10 cellular contexts compared by ENCODE assay signal in the genomic region with DNA sequence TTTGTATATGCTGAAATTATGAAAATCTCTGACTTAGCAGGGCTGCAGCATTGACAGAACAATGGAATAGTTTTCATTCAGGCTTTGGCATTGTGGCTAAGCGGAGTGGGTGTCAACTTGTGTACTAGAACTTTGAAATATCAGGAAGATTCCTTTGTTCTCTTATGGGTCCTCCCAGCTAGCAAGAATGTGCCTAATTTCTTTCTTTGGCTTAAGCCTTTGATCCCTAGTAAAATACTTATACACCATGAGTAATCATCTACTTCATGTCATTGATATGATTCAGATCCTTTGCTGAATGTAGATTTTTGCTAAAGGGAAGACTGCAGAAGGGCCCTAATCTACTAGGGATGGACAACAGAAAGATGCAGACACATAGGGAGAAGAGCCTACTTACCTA. TPM values are rescaled to one million over a fixed set of nuclear protein-coding genes. Genes with fewer than 3 reads are reported as not detected.
DNase-seq lines count a peak whose midpoint lies in the region; ATAC-seq and TF ChIP-seq lines count a peak whose summit lies in the region.
"Had no signal": no experiment of that assay in that cellular context is flagged by ENCODE, and none has a peak within 500 bp of the region (broad histone marks: within the 10 kb centered on the region; RNA-seq: fewer than 3 reads in every experiment).

No MANE protein-coding gene starts in this region.

- H3K36me3 Mint-ChIP-seq in MCF 10A (ENCODE audit: insufficient read depth, unreplicated experiment): peaks cover 19% of the 10 kb centered on the region
- H3K36me3 Mint-ChIP-seq in activated T-helper 2 cell treated with anti-CD3 and anti-CD28 coated beads, Interferon-gamma antibody, Interleukin-2, Interleukin-4, amounts not matched to agents 10 μg/mL and 5 μg/mL and 100 μg/mL, durations not matched to agents 14 hours and 24 hours and 36 hours (ENCODE audit: low read depth): peaks cover 47% of the 10 kb centered on the region
- peaks cover 7% of the 10 kb centered on the region for H3K36me3 Mint-ChIP-seq in type B pancreatic cell

- H3K27ac Mint-ChIP-seq in MCF 10A (ENCODE audit: low read depth, unreplicated experiment): peak overlapping the region; percentile 75
- H3K27ac Mint-ChIP-seq in activated T-helper 2 cell treated with anti-CD3 and anti-CD28 coated beads, Interferon-gamma antibody, Interleukin-2, Interleukin-4, amounts not matched to agents 10 μg/mL and 5 μg/mL and 100 μg/mL, durations not matched to agents 14 hours and 24 hours and 36 hours: peak overlapping the region; percentile 76
- H3K27ac Mint-ChIP-seq in type B pancreatic cell: peak overlapping the region; percentile 80

- H3K9me3 ChIP-seq in breast epithelium: no peaks in the 10 kb centered on the region

- peak overlapping the region in 1 of 2 donors; percentile 44 for H3K27ac ChIP-seq in breast epithelium
- H3K27ac ChIP-seq: C4-2B had no signal

- peaks cover 30% of the 10 kb centered on the region for H3K4me1 Mint-ChIP-seq in MCF 10A (ENCODE audit: insufficient read depth, unreplicated experiment)
- H3K4me1 Mint-ChIP-seq in activated T-helper 2 cell treated with anti-CD3 and anti-CD28 coated beads, Interferon-gamma antibody, Interleukin-2, Interleukin-4, amounts not matched to agents 10 μg/mL and 5 μg/mL and 100 μg/mL, durations not matched to agents 14 hours and 24 hours and 36 hours (ENCODE audit: low read depth): peaks cover 44% of the 10 kb centered on the region
- peaks cover 19% of the 10 kb centered on the region for H3K4me1 Mint-ChIP-seq in type B pancreatic cell (ENCODE audit: unreplicated experiment)

- no peaks in the 10 kb centered on the region for H3K27me3 ChIP-seq in breast epithelium

- TF ChIP-seq CTCF in MCF 10A (IDR thresholded peaks at IDR 0.05; ENCODE audit: unreplicated experiment) (no peak), breast epithelium (IDR thresholded peaks at IDR 0.05) (no peak), type B pancreatic cell (conservative IDR thresholded peaks at IDR 0.05) (no peak), omental fat pad (IDR thresholded peaks at IDR 0.05) (no peak)

- ATAC-seq in left ventricle myocardium superior: peak; percentile 39
- ATAC-seq in omental fat pad (ENCODE audit: low FRiP score): no peak

- CTCF ChIA-PET in MCF 10A (lab: Yijun Ruan, JAX): interaction anchor here (0.7 kb wide), 1 partner anchor 11 kb away, joined by 3 read pairs; the partner anchor contains the start of gene LSM5

- POLR2A ChIA-PET in MCF 10A (lab: Yijun Ruan, JAX): interaction anchor here (0.8 to 1.1 kb wide), 2 partner anchors 11 to 30 kb away, joined by 3 read pairs; partner anchors contain the start of gene LSM5

- intact Hi-C loops in MCF 10A (cut with micrococcal nuclease) (no loop called here), breast epithelium (cut with DNase I; ENCODE audit: low total_unique reads) (no loop called here), left ventricle myocardium superior (cut with micrococcal nuclease) (no loop called here)
- intact Hi-C loops in activated T-helper 2 cell treated with anti-CD3 and anti-CD28 coated beads, Interferon-gamma antibody, Interleukin-2, Interleukin-4, amounts not matched to agents 10 μg/mL and 5 μg/mL and 100 μg/mL, durations not matched to agents 14 hours and 24 hours and 36 hours (cut with micrococcal nuclease): loop anchor here (2.0 kb wide), 1 partner anchor 13 kb away; no protein-coding TSS in a partner anchor

- H3K36me3 ChIP-seq in breast epithelium: no peaks in the 10 kb centered on the region

- peak overlapping the region; percentile 7 for H3K4me3 Mint-ChIP-seq in MCF 10A (ENCODE audit: unreplicated experiment)
- H3K4me3 Mint-ChIP-seq in activated T-helper 2 cell treated with anti-CD3 and anti-CD28 coated beads, Interferon-gamma antibody, Interleukin-2, Interleukin-4, amounts not matched to agents 10 μg/mL and 5 μg/mL and 100 μg/mL, durations not matched to agents 14 hours and 24 hours and 36 hours (ENCODE audit: low read depth): no peak overlapping the region
- H3K4me3 Mint-ChIP-seq in type B pancreatic cell: peak overlapping the region; percentile 26

- no peak for DNase-seq in MCF 10A (ENCODE audit: unreplicated experiment)
- DNase-seq in breast epithelium (ENCODE audit: low spot score in 2 of 2): no peak
- DNase-seq in activated T-helper 2 cell treated with anti-CD3 and anti-CD28 coated beads, Interferon-gamma antibody, Interleukin-2, Interleukin-4, amounts not matched to agents 10 μg/mL and 5 μg/mL and 100 μg/mL, durations not matched to agents 14 hours and 24 hours and 36 hours (ENCODE audit: low spot score): no peak
- DNase-seq in left ventricle myocardium superior: no peak
- no peak for DNase-seq in type B pancreatic cell (ENCODE audit: extremely low spot score, unreplicated experiment)
- DNase-seq in activated effector memory CD4-positive, alpha-beta T cell treated with Interleukin-2 at 50 U/mL for 16 hours: no peak
- no peak for DNase-seq in omental fat pad (ENCODE audit: low spot score)
- no peak for DNase-seq in DMS79 (lab: John Stamatoyannopoulos, UW)
- DNase-seq: stimulated activated CD4-positive, alpha-beta T cell treated with anti-CD3 and anti-CD28 coated beads, Interleukin-15, amount 100 ng/mL, for 24 hours had no signal

- H3K4me3 ChIP-seq in breast epithelium: no peak overlapping the region

- H3K9me3 Mint-ChIP-seq in MCF 10A (ENCODE audit: unreplicated experiment): no peaks in the 10 kb centered on the region
- peaks cover 7% of the 10 kb centered on the region for H3K9me3 Mint-ChIP-seq in activated T-helper 2 cell treated with anti-CD3 and anti-CD28 coated beads, Interferon-gamma antibody, Interleukin-2, Interleukin-4, amounts not matched to agents 10 μg/mL and 5 μg/mL and 100 μg/mL, durations not matched to agents 14 hours and 24 hours and 36 hours
- no peaks in the 10 kb centered on the region for H3K9me3 Mint-ChIP-seq in type B pancreatic cell

- TF ChIP-seq POLR2A in breast epithelium (IDR thresholded peaks at IDR 0.05): no peak

- H3K27me3 Mint-ChIP-seq in MCF 10A (ENCODE audit: insufficient read depth, unreplicated experiment): no peaks in the 10 kb centered on the region
- no peaks in the 10 kb centered on the region for H3K27me3 Mint-ChIP-seq in activated T-helper 2 cell treated with anti-CD3 and anti-CD28 coated beads, Interferon-gamma antibody, Interleukin-2, Interleukin-4, amounts not matched to agents 10 μg/mL and 5 μg/mL and 100 μg/mL, durations not matched to agents 14 hours and 24 hours and 36 hours (ENCODE audit: low read depth)
- no peaks in the 10 kb centered on the region for H3K27me3 Mint-ChIP-seq in type B pancreatic cell

- no TSS peak for BruUV-seq in MCF 10A (replicated peaks; lab: Mats Ljungman, UMichigan)

- H3K4me1 ChIP-seq in breast epithelium: peaks cover 0 to 7% of the 10 kb centered on the region in 2 donors

RNA-seq across cellular contexts. Expression of gene AVL9, which starts 6.2 kb away (rescaled TPM):
- 38.6 and 39.2 TPM in 2 replicates for total RNA-seq in MCF 10A (2022)
- 10 to 100 TPM; 27.7 to 54.4 (median 42.3) TPM for total RNA-seq in breast epithelium
- 40.8 and 43.9 TPM in 2 replicates for total RNA-seq in activated T-helper 2 cell treated with anti-CD3 and anti-CD28 coated beads, Interferon-gamma antibody, Interleukin-2, Interleukin-4, amounts not matched to agents 10 μg/mL and 5 μg/mL and 100 μg/mL, durations not matched to agents 14 hours and 24 hours and 36 hours
- total RNA-seq in left ventricle myocardium superior: 12.8 TPM
- total RNA-seq in type B pancreatic cell (ENCODE audit: low replicate concordance): 35.2 and 46.7 TPM in 2 replicates
- total RNA-seq in omental fat pad: 10 to 100 TPM; 20.7 to 42.2 (median 29.2) TPM

RNA-seq across cellular contexts. Expression of gene LSM5, which starts 11.3 kb away (rescaled TPM):
- total RNA-seq in MCF 10A (2022): 87.3 and 105 TPM in 2 replicates
- 10 to 100 TPM; 19.3 to 20.1 (median 19.8) TPM for total RNA-seq in breast epithelium
- 78.9 and 88.5 TPM in 2 replicates for total RNA-seq in activated T-helper 2 cell treated with anti-CD3 and anti-CD28 coated beads, Interferon-gamma antibody, Interleukin-2, Interleukin-4, amounts not matched to agents 10 μg/mL and 5 μg/mL and 100 μg/mL, durations not matched to agents 14 hours and 24 hours and 36 hours
- total RNA-seq in left ventricle myocardium superior: 41.8 TPM
- 46.9 and 67.5 TPM in 2 replicates for total RNA-seq in type B pancreatic cell (ENCODE audit: low replicate concordance)
- 10 to 100 TPM; 10.5 to 21.4 (median 14.1) TPM for total RNA-seq in omental fat pad
